In genomic region chr3:127105587-127105986, GRCh38 we compare ENCODE assay signal across 21 cellular contexts.
DNase-seq lines count a peak whose midpoint lies in the region; ATAC-seq, FAIRE-seq and TF ChIP-seq lines count a peak whose summit lies in the region.
"Had no signal": no experiment of that assay in that cellular context is flagged by ENCODE, and none has a peak within 500 bp of the region (broad histone marks: within the 10 kb centered on the region; RNA-seq: fewer than 3 reads in every experiment).

No MANE protein-coding gene starts in this region.

- no peak for TF ChIP-seq CTCF in heart right ventricle (IDR thresholded peaks at IDR 0.05)
- no peak for TF ChIP-seq CTCF in coronary artery (IDR thresholded peaks at IDR 0.05)
- no peak for TF ChIP-seq CTCF in neural progenitor cell (IDR thresholded peaks at IDR 0.05)
- no peak for TF ChIP-seq CTCF in MM.1S (IDR thresholded peaks at IDR 0.05; ENCODE audit: low read length)

- H3K4me3 Mint-ChIP-seq in neural progenitor cell = no peak overlapping the region
- H3K4me3 Mint-ChIP-seq: B cell; CD4-positive, alpha-beta T cell had no signal

- H3K9ac ChIP-seq in neural progenitor cell (no peak overlapping the region), MM.1S (ENCODE audit: low read length) (no peak overlapping the region)

- H2AFZ ChIP-seq in neural progenitor cell (replicated peaks) (no peak overlapping the region), MM.1S (ENCODE audit: low read length) (no peak overlapping the region)

- H4K20me1 ChIP-seq in neural progenitor cell (ENCODE audit: low read depth) = no peaks in the 10 kb centered on the region
- no peaks in the 10 kb centered on the region for H4K20me1 ChIP-seq in MM.1S (ENCODE audit: insufficient read depth, low read length)

- H3K36me3 ChIP-seq in heart right ventricle (no peaks in the 10 kb centered on the region), neural progenitor cell (no peaks in the 10 kb centered on the region), MM.1S (replicated peaks; ENCODE audit: insufficient read depth, low read length) (no peaks in the 10 kb centered on the region)
- H3K36me3 ChIP-seq: SJCRH30 had no signal

- no peaks in the 10 kb centered on the region for H3K36me3 Mint-ChIP-seq in neural progenitor cell

- H3K4me2 ChIP-seq in neural progenitor cell (no peak overlapping the region), MM.1S (ENCODE audit: low read depth, low read length) (no peak overlapping the region)

- H3K27me3 Mint-ChIP-seq in neural progenitor cell (ENCODE audit: insufficient read depth, low read depth) = peaks cover 5% of the 10 kb centered on the region
- H3K27me3 Mint-ChIP-seq: CD4-positive, alpha-beta T cell had no signal

- intact Hi-C loops in cardiac septum (cut with DNase I) = no loop called here
- intact Hi-C loops in heart right ventricle (cut with DNase I) = no loop called here

- no peaks in the 10 kb centered on the region for H3K9me3 ChIP-seq in heart right ventricle
- no peaks in the 10 kb centered on the region for H3K9me3 ChIP-seq in neural progenitor cell (ENCODE audit: low read depth)
- H3K9me3 ChIP-seq in MM.1S (replicated peaks; ENCODE audit: insufficient read depth, low read length) = no peaks in the 10 kb centered on the region
- H3K9me3 ChIP-seq: SJCRH30 had no signal

- H3F3A ChIP-seq in neural progenitor cell (ENCODE audit: low read depth) (no peaks in the 10 kb centered on the region), MM.1S (ENCODE audit: insufficient read depth, low read length) (no peaks in the 10 kb centered on the region)

- H3K27ac ChIP-seq in heart right ventricle (no peak overlapping the region), coronary artery (no peak overlapping the region), neural progenitor cell (no peak overlapping the region), MM.1S (ENCODE audit: low read length) (no peak overlapping the region)
- H3K27ac ChIP-seq: 22Rv1, RWPE1, SJCRH30 had no signal

- DNase-seq in cardiac septum (ENCODE audit: low spot score) (peak; percentile 44), heart right ventricle (no peak), coronary artery (ENCODE audit: low spot score) (peak; percentile 67), neural progenitor cell (ENCODE audit: low spot score) (no peak), MM.1S (no peak), urothelium cell line (ENCODE audit: low spot score) (no peak), epidermal melanocyte (ENCODE audit: insufficient read length, low spot score) (no peak), inferior parietal cortex (ENCODE audit: extremely low spot score) (no peak)
- DNase-seq: CD4-positive, alpha-beta T cell; MV-4-11; NCI-H1436 treated with DMSO at 0.1 percent for 48 hours; NCI-H2029 treated with DMSO at 0.1 percent for 48 hours; NCI-H748 treated with DMSO at 0.1 percent for 48 hours; PC-3; SJCRH30 had no signal

- H3K27ac Mint-ChIP-seq in neural progenitor cell = peak overlapping the region; percentile 25
- H3K27ac Mint-ChIP-seq: B cell; CD4-positive, alpha-beta T cell had no signal

- no peaks in the 10 kb centered on the region for H3K79me2 ChIP-seq in neural progenitor cell (ENCODE audit: low read depth)
- H3K79me2 ChIP-seq in MM.1S (ENCODE audit: low read length) = no peaks in the 10 kb centered on the region

- H3K27me3 ChIP-seq in heart right ventricle (peaks cover 0 to 19% (median 0%) of the 10 kb centered on the region in 7 donors), neural progenitor cell (no peaks in the 10 kb centered on the region), MM.1S (replicated peaks; ENCODE audit: insufficient read depth, low read length) (peaks cover 14% of the 10 kb centered on the region)
- H3K27me3 ChIP-seq: SJCRH30 had no signal

- H3K9me2 ChIP-seq in MM.1S (replicated peaks; ENCODE audit: insufficient read depth, low read length) = no peaks in the 10 kb centered on the region

- H3K9me3 Mint-ChIP-seq in neural progenitor cell = peaks cover 4% of the 10 kb centered on the region

- H3K4me1 ChIP-seq in heart right ventricle (no peaks in the 10 kb centered on the region), neural progenitor cell (peaks cover 8% of the 10 kb centered on the region), MM.1S (ENCODE audit: low read length) (no peaks in the 10 kb centered on the region)
- H3K4me1 ChIP-seq: SJCRH30 had no signal

- ATAC-seq in heart right ventricle = no peak
- ATAC-seq: GM12878, PC-3 had no signal

- H3K4me1 Mint-ChIP-seq in neural progenitor cell = peaks cover 9% of the 10 kb centered on the region
- H3K4me1 Mint-ChIP-seq: B cell had no signal

- H3K4me3 ChIP-seq in heart right ventricle (no peak overlapping the region), coronary artery (no peak overlapping the region), neural progenitor cell (no peak overlapping the region), MM.1S (ENCODE audit: low read length) (no peak overlapping the region)
- H3K4me3 ChIP-seq: GM12878, SJCRH30 had no signal

- WGBS in heart right ventricle, 2 donors = 71 to 72% methylated on average over 4 of the region's 4 CpGs

- FAIRE-seq in urothelium cell line (lab: Jason Lieb, UNC) = no peak
- FAIRE-seq: GM12878, H54, HTR-8/SVneo had no signal

Comparison
In these comparisons a context has a peak if more than half of its experiments do, and no peak if none do; other contexts are left out.
1. DNase-seq: peak in cardiac septum (single experiment) and coronary artery (single experiment); none in heart right ventricle (0 of 2), neural progenitor cell (single experiment), MM.1S (single experiment), urothelium cell line (single experiment), epidermal melanocyte (single experiment) and inferior parietal cortex (single experiment).